ENCODE assay signal across 8 cellular contexts in the genomic region with DNA sequence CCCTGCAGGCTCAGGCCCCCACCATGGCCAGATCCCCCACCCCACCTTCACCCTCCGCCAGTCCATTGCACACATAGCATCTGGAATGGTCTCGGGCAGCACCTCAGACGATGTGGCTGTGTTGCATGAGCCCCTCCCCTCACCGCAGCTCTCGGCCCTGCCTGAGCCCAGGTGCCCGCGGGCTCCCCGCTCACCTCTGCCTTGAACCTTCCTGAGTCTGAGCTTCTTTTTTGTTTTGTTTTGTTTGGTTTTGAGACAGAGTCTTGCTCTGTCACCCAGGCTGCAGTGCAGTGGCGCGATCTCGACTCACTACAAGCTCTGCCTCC.
"Had no signal": no experiment of that assay in that cellular context is flagged by ENCODE, and none has a peak within 500 bp of the region (broad histone marks: within the 10 kb centered on the region; RNA-seq: fewer than 3 reads in every experiment).

No MANE protein-coding gene starts in this region.

- H3K27me3 ChIP-seq: esophagus squamous epithelium, transverse colon had no signal

- H3K4me3 ChIP-seq: esophagus squamous epithelium, prostate gland, transverse colon had no signal

- H3K27ac Mint-ChIP-seq: activated naive CD8-positive, alpha-beta T cell treated with anti-CD3 and anti-CD28 coated beads for 36 hours had no signal

- H3K36me3 Mint-ChIP-seq: naive thymus-derived CD8-positive, alpha-beta T cell had no signal

- H3K9me3 Mint-ChIP-seq: activated naive CD8-positive, alpha-beta T cell treated with anti-CD3 and anti-CD28 coated beads for 36 hours; naive thymus-derived CD8-positive, alpha-beta T cell had no signal

- H3K27me3 Mint-ChIP-seq: activated naive CD8-positive, alpha-beta T cell treated with anti-CD3 and anti-CD28 coated beads for 36 hours had no signal

- H3K36me3 ChIP-seq: esophagus squamous epithelium, prostate gland, transverse colon had no signal

- DNase-seq: activated effector memory CD4-positive, alpha-beta T cell treated with Interleukin-2 at 50 U/mL for 16 hours; esophagus squamous epithelium; occipital lobe had no signal

- H3K4me1 ChIP-seq: prostate gland had no signal

- H3K9me3 ChIP-seq: esophagus squamous epithelium, prostate gland, transverse colon had no signal

- H3K27ac ChIP-seq: esophagus squamous epithelium, prostate gland had no signal

- FAIRE-seq: islet of Langerhans had no signal

- H3K4me3 Mint-ChIP-seq: activated naive CD8-positive, alpha-beta T cell treated with anti-CD3 and anti-CD28 coated beads for 36 hours had no signal
